ENCODE assay signal across 11 cellular contexts in genomic region chr2:218407717-218408116, GRCh38. TPM values are rescaled to one million over a fixed set of nuclear protein-coding genes. Genes with fewer than 3 reads are reported as not detected.
DNase-seq lines count a peak whose midpoint lies in the region; ATAC-seq and TF ChIP-seq lines count a peak whose summit lies in the region.
"Had no signal": no experiment of that assay in that cellular context is flagged by ENCODE, and none has a peak within 500 bp of the region (broad histone marks: within the 10 kb centered on the region; RNA-seq: fewer than 3 reads in every experiment).

No MANE protein-coding gene starts in this region.

- CTCF ChIA-PET in IMR-90 (lab: Yijun Ruan, JAX), result no interaction called here

- no peak overlapping the region for H2AK5ac ChIP-seq in IMR-90 (ENCODE audit: low read depth, low read length)

- H3K27ac ChIP-seq in C4-2B (peak overlapping the region; percentile 72), IMR-90 (ENCODE audit: insufficient read depth, low read length) (no peak overlapping the region), cingulate gyrus (ENCODE audit: low read depth, low read length) (peak overlapping the region; percentile 39), osteoblast (ENCODE audit: low read depth, low read length) (no peak overlapping the region)

- no peaks in the 10 kb centered on the region for H3K9me3 ChIP-seq in IMR-90 (ENCODE audit: control insufficient read depth, insufficient read depth, low read length)
- no peaks in the 10 kb centered on the region for H3K9me3 ChIP-seq in osteoblast (ENCODE audit: low read depth, low read length)
- H3K9me3 ChIP-seq: ovary had no signal

- no peak overlapping the region for H2BK5ac ChIP-seq in IMR-90 (ENCODE audit: low read depth, low read length, poor library complexity, severe bottlenecking)

- H3K36me3 ChIP-seq in IMR-90 (ENCODE audit: control insufficient read depth, insufficient read depth, low read length), result peaks cover 15% of the 10 kb centered on the region
- peaks cover 16% of the 10 kb centered on the region for H3K36me3 ChIP-seq in osteoblast (ENCODE audit: insufficient read depth, low read length)
- H3K36me3 ChIP-seq: ovary had no signal

- peaks cover 0 to 15% of the 10 kb centered on the region in 2 experiments; a peak in 2 of 4 replicates for H3K79me1 ChIP-seq in IMR-90 (ENCODE audit: low read depth in 1 of 2, low read length in 2 of 2)

- no peak overlapping the region for H2BK20ac ChIP-seq in IMR-90 (ENCODE audit: low read depth, low read length)

- H4K91ac ChIP-seq in IMR-90 (ENCODE audit: insufficient read depth, low read depth, low read length), result no peak overlapping the region

- no peak overlapping the region for H3K9ac ChIP-seq in IMR-90 (ENCODE audit: low read depth, low read length)

- H3K4me2 ChIP-seq in IMR-90 (ENCODE audit: low read depth, low read length) (no peak overlapping the region), osteoblast (ENCODE audit: insufficient read depth, low read length) (peak overlapping the region; percentile 90)

- POLR2A ChIA-PET in IMR-90 (lab: Charles Lee; ENCODE audit: unreplicated experiment), result interaction anchor here (0.6 kb wide), 1 partner anchor 251 kb away, joined by 9 read pairs; no protein-coding TSS in a partner anchor

- no peak overlapping the region for H3K4ac ChIP-seq in IMR-90 (ENCODE audit: low read depth, low read length)

- WGBS in IMR-90 (ENCODE audit: extremely low coverage in 2 of 2, insufficient read length in 1 of 2), 2 experiments, result 79% methylated on average over 3 of the region's 8 CpGs; no CpG with 5 or more reads in 1 of the 2 experiments

- peaks cover 4% of the 10 kb centered on the region; the same call in 1 of the 2 replicates for H3K9me1 ChIP-seq in IMR-90 (ENCODE audit: insufficient read depth, low read length)

- dilution Hi-C loops in IMR-90 (cut with HindIII; ENCODE audit: low sequenced_read_pairs, unreplicated experiment), result no loop called here

- no peak overlapping the region for H2BK120ac ChIP-seq in IMR-90 (ENCODE audit: low read depth, low read length)

- in situ Hi-C loops in IMR-90 (cut with MboI; ENCODE audit: low sequenced_read_pairs), result loop anchor here (5.0 to 10.0 kb wide), 2 partner anchors 55 to 247 kb away; partner anchors contain the start of genes BCS1L and ZNF142

- peaks cover 6% of the 10 kb centered on the region for H3K79me2 ChIP-seq in osteoblast (ENCODE audit: insufficient read depth, low read length)

- no peak overlapping the region for H3K23ac ChIP-seq in IMR-90 (ENCODE audit: low read depth, low read length)

- H4K20me1 ChIP-seq in IMR-90 (ENCODE audit: insufficient read depth, low read length), result no peaks in the 10 kb centered on the region
- H4K20me1 ChIP-seq in osteoblast (ENCODE audit: insufficient read depth, low read length), result no peaks in the 10 kb centered on the region

- no peak overlapping the region for H2BK15ac ChIP-seq in IMR-90 (ENCODE audit: low read depth, low read length)

- no peak overlapping the region for H2AK9ac ChIP-seq in IMR-90 (replicated peaks; ENCODE audit: low read depth, low read length, poor library complexity)

- H4K8ac ChIP-seq in IMR-90 (ENCODE audit: low read depth in 2 of 2, low read length in 2 of 2), result peak overlapping the region; percentile 79 to 97; a peak in 2 of 4 replicates

- no peak overlapping the region for H3K14ac ChIP-seq in IMR-90 (replicated peaks; ENCODE audit: low read depth, low read length)

- BruUV-seq in IMR-90 (replicated peaks; lab: Mats Ljungman, UMichigan), result no TSS peak

- TF ChIP-seq CTCF in C4-2B (conservative IDR thresholded peaks at IDR 0.05), result no peak
- no peak for TF ChIP-seq CTCF in IMR-90 (conservative IDR thresholded peaks at IDR 0.05; ENCODE audit: low read depth, low read length)
- TF ChIP-seq CTCF in osteoblast (IDR thresholded peaks at IDR 0.05; ENCODE audit: extremely low read depth, low read depth, low read length), result no peak

- no peak overlapping the region for H3K4me3 ChIP-seq in IMR-90 (ENCODE audit: insufficient read depth, low read depth, low read length)
- H3K4me3 ChIP-seq in osteoblast (ENCODE audit: insufficient read depth, low read length), result no peak overlapping the region

- H4K5ac ChIP-seq in IMR-90 (ENCODE audit: low read depth, low read length), result no peak overlapping the region; the same call in 1 of the 2 replicates

- H3K56ac ChIP-seq in IMR-90 (ENCODE audit: extremely low read depth, insufficient read depth, low read length), result no peak overlapping the region

- no peak for TF ChIP-seq POLR2A in IMR-90 (IDR thresholded peaks at IDR 0.05; ENCODE audit: low read depth, low read length)
- TF ChIP-seq POLR2A in erythroblast (IDR thresholded peaks at IDR 0.05; ENCODE audit: low read length), result no peak

- H2AFZ ChIP-seq in IMR-90 (replicated peaks; ENCODE audit: low read length, poor library complexity), result no peak overlapping the region
- no peak overlapping the region for H2AFZ ChIP-seq in osteoblast (ENCODE audit: low read length)

- H3K27me3 ChIP-seq in IMR-90 (ENCODE audit: control insufficient read depth, insufficient read depth, low read length) (no peaks in the 10 kb centered on the region), osteoblast (ENCODE audit: insufficient read depth, low read length) (no peaks in the 10 kb centered on the region)
- H3K27me3 ChIP-seq: ovary had no signal

- no peak overlapping the region for H3K18ac ChIP-seq in IMR-90 (ENCODE audit: low read depth, low read length)

- DNase-seq in IMR-90 (no peak), osteoblast (ENCODE audit: insufficient read length, low spot score, missing footprints) (no peak), erythroblast (lab: John Stamatoyannopoulos, UW) (no peak), COR-L47 (lab: John Stamatoyannopoulos, UW) (no peak)
- DNase-seq: T1000 had no signal

- TF ChIP-seq RAD21 in IMR-90 (IDR thresholded peaks at IDR 0.05; ENCODE audit: low read length), result no peak

- ATAC-seq in IMR-90 (ENCODE audit: low read depth), result no peak
- no peak for ATAC-seq in GM18517 (IDR thresholded peaks at IDR 0.05; ENCODE audit: unreplicated experiment)
- no peak for ATAC-seq in HG03025 (IDR thresholded peaks at IDR 0.05; ENCODE audit: low FRiP score, unreplicated experiment)

- intact Hi-C loops in IMR-90 (cut with micrococcal nuclease), result no loop called here

- H3K4me1 ChIP-seq in IMR-90 (ENCODE audit: control insufficient read depth, insufficient read depth, low read length), result peaks cover 17% of the 10 kb centered on the region
- H3K4me1 ChIP-seq in osteoblast (ENCODE audit: insufficient read depth, low read length), result peaks cover 19% of the 10 kb centered on the region

TF ChIP-seq in IMR-90, 13 proteins besides CTCF, POLR2A, EP300 and RAD21:
- TF ChIP-seq FOS (IDR thresholded peaks at IDR 0.05; ENCODE audit: low read depth, low read length), result no peak
- no peak for TF ChIP-seq MXI1 (IDR thresholded peaks at IDR 0.05; ENCODE audit: borderline replicate concordance, low read depth, low read length)
- TF ChIP-seq CEBPB (IDR thresholded peaks at IDR 0.05; ENCODE audit: low read depth, low read length), result no peak
- TF ChIP-seq, protein P1, sequence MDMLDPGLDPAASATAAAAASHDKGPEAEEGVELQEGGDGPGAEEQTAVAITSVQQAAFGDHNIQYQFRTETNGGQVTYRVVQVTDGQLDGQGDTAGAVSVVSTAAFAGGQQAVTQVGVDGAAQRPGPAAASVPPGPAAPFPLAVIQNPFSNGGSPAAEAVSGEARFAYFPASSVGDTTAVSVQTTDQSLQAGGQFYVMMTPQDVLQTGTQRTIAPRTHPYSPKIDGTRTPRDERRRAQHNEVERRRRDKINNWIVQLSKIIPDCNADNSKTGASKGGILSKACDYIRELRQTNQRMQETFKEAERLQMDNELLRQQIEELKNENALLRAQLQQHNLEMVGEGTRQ (IDR thresholded peaks at IDR 0.05; ENCODE audit: low read depth, low read length), result no peak
- TF ChIP-seq NFE2L2 (IDR thresholded peaks at IDR 0.05; ENCODE audit: low read depth, low read length), result no peak
- TF ChIP-seq SMC3 (IDR thresholded peaks at IDR 0.05; ENCODE audit: low read depth, low read length), result no peak
- no peak for TF ChIP-seq BHLHE40 (IDR thresholded peaks at IDR 0.05; ENCODE audit: low read depth, low read length)

RNA-seq across cellular contexts. Expression of gene CTDSP1, which starts 8.0 kb away (rescaled TPM):
- 17.5 and 19.7 TPM in 2 replicates for total RNA-seq in IMR-90 (2012; rRNA removed)
- 64.3 and 68.2 TPM in 2 replicates for polyA plus RNA-seq in IMR-90 (2012; rRNA removed)
- polyA plus RNA-seq in IMR-90 (2012; cell fraction: cytosol; rRNA removed), result 61.8 and 79.5 TPM in 2 replicates
- 64.2 and 103 TPM in 2 replicates for polyA plus RNA-seq in IMR-90 (2012; cell fraction: nucleus; rRNA removed; ENCODE audit: low replicate concordance)
- 53.3 and 71.7 TPM in 2 replicates for total RNA-seq in osteoblast

RNA-seq across cellular contexts. Expression of gene VIL1, which starts 11.2 kb away (rescaled TPM):
- total RNA-seq in IMR-90 (2012; rRNA removed) (not detected in 2 replicates), osteoblast (under 0.01 TPM in 1 of 2 replicates, not detected in the other)
- not detected in 2 replicates for polyA plus RNA-seq in IMR-90 (2012; rRNA removed)
- polyA plus RNA-seq in IMR-90 (2012; cell fraction: cytosol; rRNA removed), result not detected in 2 replicates
- polyA plus RNA-seq in IMR-90 (2012; cell fraction: nucleus; rRNA removed; ENCODE audit: low replicate concordance), result not detected in 2 replicates

RNA-seq across cellular contexts. Expression of gene SLC11A1, which starts 25.6 kb away (rescaled TPM):
- total RNA-seq in IMR-90 (2012; rRNA removed) (under 0.01 TPM in 2 replicates), osteoblast (0.29 and 0.36 TPM in 2 replicates)
- 0.03 and 0.07 TPM in 2 replicates for polyA plus RNA-seq in IMR-90 (2012; rRNA removed)
- 0.02 and 0.03 TPM in 2 replicates for polyA plus RNA-seq in IMR-90 (2012; cell fraction: cytosol; rRNA removed)
- 0.06 and 0.07 TPM in 2 replicates for polyA plus RNA-seq in IMR-90 (2012; cell fraction: nucleus; rRNA removed; ENCODE audit: low replicate concordance)

RNA-seq across cellular contexts. Expression of gene CATIP, which starts 51.1 kb away (rescaled TPM):
- total RNA-seq in IMR-90 (2012; rRNA removed) (not detected in 2 replicates), osteoblast (not detected in 2 replicates)
- not detected in 2 replicates for polyA plus RNA-seq in IMR-90 (2012; rRNA removed)
- polyA plus RNA-seq in IMR-90 (2012; cell fraction: cytosol; rRNA removed), result not detected in 2 replicates
- polyA plus RNA-seq in IMR-90 (2012; cell fraction: nucleus; rRNA removed; ENCODE audit: low replicate concordance), result not detected in 2 replicates
- total RNA-seq: PC-3 had no signal

Comparison
In these comparisons a context has a peak if more than half of its experiments do, and no peak if none do; other contexts are left out.
1. H3K27ac ChIP-seq: peak in C4-2B (single experiment) and cingulate gyrus (single experiment); none in IMR-90 (single experiment) and osteoblast (single experiment).